ENCODE assay signal across 8 cellular contexts in genomic region chr1:161069731-161070270, GRCh38. TPM values are rescaled to one million over a fixed set of nuclear protein-coding genes. Genes with fewer than 3 reads are reported as not detected.
DNase-seq lines count a peak whose midpoint lies in the region; ATAC-seq and TF ChIP-seq lines count a peak whose summit lies in the region.

Gene ARHGAP30, minus strand, starts transcription at chr1:161069891. Its CDS starts 267 bp downstream, at chr1:161069624.

- H3K4me1 Mint-ChIP-seq in CD4-positive, CD25-positive, alpha-beta regulatory T cell, result peaks cover 5 to 60% (median 27%) of the 10 kb centered on the region in 4 donors
- no peaks in the 10 kb centered on the region for H3K4me1 Mint-ChIP-seq in glutamatergic neuron (ENCODE audit: low read depth, unreplicated experiment)

- intact Hi-C loops in Right ventricle myocardium inferior (cut with DNase I), result no loop called here

- no peak for TF ChIP-seq CTCF in glutamatergic neuron (IDR thresholded peaks at IDR 0.05; ENCODE audit: partially characterized antibody, unreplicated experiment)

- peak within 1 kb of the TSS; percentile 97 to 100 (median 98) for H3K4me3 Mint-ChIP-seq in CD4-positive, CD25-positive, alpha-beta regulatory T cell
- no peak within 1 kb of the TSS for H3K4me3 Mint-ChIP-seq in glutamatergic neuron (ENCODE audit: unreplicated experiment)

- peak; percentile 86 to 89 for ATAC-seq in CD4-positive, CD25-positive, alpha-beta regulatory T cell (ENCODE audit: low read depth in 2 of 2)
- ATAC-seq in GM21447 (IDR thresholded peaks at IDR 0.05; ENCODE audit: unreplicated experiment) (peak; percentile 75), Right ventricle myocardium inferior (peak; percentile 56)

- no peaks in the 10 kb centered on the region for H3K9me3 ChIP-seq in CD4-positive, CD25-positive, alpha-beta regulatory T cell (ENCODE audit: control insufficient read depth in 2 of 2, low read length in 2 of 2)

- DNase-seq in CD4-positive, CD25-positive, alpha-beta regulatory T cell, result peak; percentile 76 to 98 (median 90)
- peak; percentile 93 to 94 for DNase-seq in Kasumi-1 (lab: John Stamatoyannopoulos, UW)
- DNase-seq in activated CD8-positive, alpha-beta memory T cell treated with anti-CD3 and anti-CD28 coated beads for 4 hours (ENCODE audit: low read depth in 2 of 2), result peak; percentile 63 to 76
- peak; percentile 92 for DNase-seq in Right ventricle myocardium inferior (ENCODE audit: missing footprints)
- peak; percentile 39 to 63 for DNase-seq in stimulated activated CD4-positive, alpha-beta T cell treated with anti-CD3 and anti-CD28 coated beads, Interleukin-1b, Interleukin-23, amount 100 ng/mL, for 1 hour (ENCODE audit: low read depth in 2 of 2)
- no peak for DNase-seq in NCI-H1436 treated with DMSO at 0.1 percent for 48 hours (lab: John Stamatoyannopoulos, UW)
- DNase-seq in glutamatergic neuron, result no peak

- H3K27me3 Mint-ChIP-seq in CD4-positive, CD25-positive, alpha-beta regulatory T cell, result no peaks in the 10 kb centered on the region
- H3K27me3 Mint-ChIP-seq in glutamatergic neuron (ENCODE audit: unreplicated experiment), result peaks cover 14% of the 10 kb centered on the region

- H3K4me1 ChIP-seq in CD4-positive, CD25-positive, alpha-beta regulatory T cell (ENCODE audit: control insufficient read depth, insufficient read depth, low read length, poor library complexity, severe bottlenecking), result peaks cover 64% of the 10 kb centered on the region

- H3K27ac ChIP-seq in CD4-positive, CD25-positive, alpha-beta regulatory T cell (ENCODE audit: insufficient read depth, low read length, poor library complexity, severe bottlenecking), result peak within 1 kb of the TSS; percentile 89

- H3K27me3 ChIP-seq in CD4-positive, CD25-positive, alpha-beta regulatory T cell (ENCODE audit: control insufficient read depth, insufficient read depth, low read length), result no peaks in the 10 kb centered on the region

- H3K27ac Mint-ChIP-seq in CD4-positive, CD25-positive, alpha-beta regulatory T cell, result peak within 1 kb of the TSS; percentile 97 to 100 (median 99)
- H3K27ac Mint-ChIP-seq in glutamatergic neuron (ENCODE audit: unreplicated experiment), result no peak within 1 kb of the TSS

- H3K36me3 ChIP-seq in CD4-positive, CD25-positive, alpha-beta regulatory T cell (ENCODE audit: control insufficient read depth, insufficient read depth, low read length), result peaks cover 11% of the 10 kb centered on the region

- peaks cover 13% of the 10 kb centered on the region for H3K36me3 Mint-ChIP-seq in CD4-positive, CD25-positive, alpha-beta regulatory T cell
- peaks cover 6% of the 10 kb centered on the region for H3K36me3 Mint-ChIP-seq in glutamatergic neuron (ENCODE audit: unreplicated experiment)

- H3K9me3 Mint-ChIP-seq in CD4-positive, CD25-positive, alpha-beta regulatory T cell, result no peaks in the 10 kb centered on the region
- peaks cover 2% of the 10 kb centered on the region for H3K9me3 Mint-ChIP-seq in glutamatergic neuron (ENCODE audit: unreplicated experiment)

- peak within 1 kb of the TSS; percentile 97 for H3K4me3 ChIP-seq in CD4-positive, CD25-positive, alpha-beta regulatory T cell (ENCODE audit: low read depth, low read length)

RNA-seq across cellular contexts. Expression of gene ARHGAP30, which starts in this region (rescaled TPM):
- 204 TPM for total RNA-seq in CD4-positive, CD25-positive, alpha-beta regulatory T cell
- 100 to 1,000 TPM; 144 to 159 (median 151) TPM for polyA plus RNA-seq in CD4-positive, CD25-positive, alpha-beta regulatory T cell
- 3.7 TPM for total RNA-seq in Right ventricle myocardium inferior
- total RNA-seq in glutamatergic neuron (ENCODE audit: unreplicated experiment), result not detected

Comparison
In these comparisons a context has a peak if more than half of its experiments do, and no peak if none do; other contexts are left out.
1. RNA of gene ARHGAP30 (total RNA-seq): 204 TPM in CD4-positive, CD25-positive, alpha-beta regulatory T cell (single experiment); 3.7 TPM in Right ventricle myocardium inferior (single experiment) and not detected in glutamatergic neuron (single experiment); every median in the first group is over 10 times any median in the second.
2. DNase-seq: peak in CD4-positive, CD25-positive, alpha-beta regulatory T cell (3 of 3), Kasumi-1 (2 of 2), activated CD8-positive, alpha-beta memory T cell treated with anti-CD3 and anti-CD28 coated beads for 4 hours (2 of 2), Right ventricle myocardium inferior (single experiment) and stimulated activated CD4-positive, alpha-beta T cell treated with anti-CD3 and anti-CD28 coated beads, Interleukin-1b, Interleukin-23, amount 100 ng/mL, for 1 hour (2 of 2); none in NCI-H1436 treated with DMSO at 0.1 percent for 48 hours (single experiment) and glutamatergic neuron (single experiment).
3. Peak in every context shown above with its lines, with median percentiles within 50 percentile points of each other: ATAC-seq.